ENCODE assay signal across 1 cellular context in genomic region chr1:156480015-156480368, GRCh38.
TF ChIP-seq lines count a peak whose summit lies in the region.

No MANE protein-coding gene starts in this region.

TF ChIP-seq in IMR-90, 13 proteins besides CTCF, POLR2A, EP300 and RAD21 (continued from another document):
- TF ChIP-seq USF2 (IDR thresholded peaks at IDR 0.05; ENCODE audit: low read depth, low read length) (no peak), MAFK (IDR thresholded peaks at IDR 0.05; ENCODE audit: low read depth, low read length) (no peak), MAZ (IDR thresholded peaks at IDR 0.05; ENCODE audit: borderline replicate concordance, low read depth, low read length) (no peak), NFE2L2 (IDR thresholded peaks at IDR 0.05; ENCODE audit: low read depth, low read length) (no peak), BHLHE40 (IDR thresholded peaks at IDR 0.05; ENCODE audit: low read depth, low read length) (no peak), FOS (IDR thresholded peaks at IDR 0.05; ENCODE audit: low read depth, low read length) (no peak), CEBPB (IDR thresholded peaks at IDR 0.05; ENCODE audit: low read depth, low read length) (no peak), CHD1 (IDR thresholded peaks at IDR 0.05; ENCODE audit: low read depth, low read length) (no peak)
- TF ChIP-seq, protein P1, sequence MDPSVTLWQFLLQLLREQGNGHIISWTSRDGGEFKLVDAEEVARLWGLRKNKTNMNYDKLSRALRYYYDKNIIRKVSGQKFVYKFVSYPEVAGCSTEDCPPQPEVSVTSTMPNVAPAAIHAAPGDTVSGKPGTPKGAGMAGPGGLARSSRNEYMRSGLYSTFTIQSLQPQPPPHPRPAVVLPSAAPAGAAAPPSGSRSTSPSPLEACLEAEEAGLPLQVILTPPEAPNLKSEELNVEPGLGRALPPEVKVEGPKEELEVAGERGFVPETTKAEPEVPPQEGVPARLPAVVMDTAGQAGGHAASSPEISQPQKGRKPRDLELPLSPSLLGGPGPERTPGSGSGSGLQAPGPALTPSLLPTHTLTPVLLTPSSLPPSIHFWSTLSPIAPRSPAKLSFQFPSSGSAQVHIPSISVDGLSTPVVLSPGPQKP (IDR thresholded peaks at IDR 0.05; ENCODE audit: borderline replicate concordance, low read depth, low read length) = no peak
